ENCODE assay signal across 9 cellular contexts in the genomic region with DNA sequence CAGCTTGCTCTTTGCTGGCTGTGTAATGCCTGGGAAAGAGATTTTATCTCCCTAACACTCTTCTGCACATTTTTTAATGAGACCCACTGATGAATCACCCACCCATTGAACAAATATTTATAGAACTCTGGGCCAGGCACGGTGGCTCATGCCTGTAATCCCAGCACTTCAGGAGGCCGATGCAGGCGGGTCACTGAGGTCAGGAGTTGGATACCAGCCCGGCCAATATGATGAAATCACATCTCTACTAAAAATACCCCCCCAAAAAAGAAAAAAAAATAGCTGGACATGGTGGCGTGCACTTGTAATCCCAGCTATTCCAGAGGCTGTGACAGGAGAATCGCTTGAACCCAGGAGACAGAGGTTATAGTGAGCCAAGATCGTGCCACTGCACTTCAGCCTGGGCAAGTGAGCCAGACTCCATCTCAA.
DNase-seq lines count a peak whose midpoint lies in the region; ATAC-seq and TF ChIP-seq lines count a peak whose summit lies in the region.
"Had no signal": no experiment of that assay in that cellular context is flagged by ENCODE, and none has a peak within 500 bp of the region (broad histone marks: within the 10 kb centered on the region; RNA-seq: fewer than 3 reads in every experiment).

No MANE protein-coding gene starts in this region.

- no peak overlapping the region for H3K27ac Mint-ChIP-seq in activated naive CD8-positive, alpha-beta T cell treated with anti-CD3 and anti-CD28 coated beads, Interleukin-2, amount 50 U/mL, for 24 hours
- H3K27ac Mint-ChIP-seq: activated naive CD8-positive, alpha-beta T cell treated with anti-CD3 and anti-CD28 coated beads for 36 hours had no signal

- H3K9me3 ChIP-seq in adrenal gland (replicated peaks in 1 of 3) (no peaks in the 10 kb centered on the region), A673 (ENCODE audit: low read depth, low read length, poor library complexity, severe bottlenecking) (no peaks in the 10 kb centered on the region), BE2C (no peaks in the 10 kb centered on the region)

- DNase-seq in EH (ENCODE audit: low read depth) (peak; percentile 99), adrenal gland (peak; percentile 68 to 90 (median 88)), cardiac septum (ENCODE audit: low spot score) (peak; percentile 87), renal cortical epithelial cell (ENCODE audit: low read depth) (peak; percentile 87), A673 (ENCODE audit: low spot score) (no peak), BE2C (no peak), globus pallidus (ENCODE audit: low spot score) (no peak)
- no peak for DNase-seq in activated naive CD8-positive, alpha-beta T cell treated with anti-CD3 and anti-CD28 coated beads, Interleukin-2, amount 50 U/mL, for 24 hours
- DNase-seq: activated naive CD8-positive, alpha-beta T cell treated with anti-CD3 and anti-CD28 coated beads for 36 hours had no signal

- peaks cover 28% of the 10 kb centered on the region for H3K4me1 Mint-ChIP-seq in activated naive CD8-positive, alpha-beta T cell treated with anti-CD3 and anti-CD28 coated beads, Interleukin-2, amount 50 U/mL, for 24 hours

- no peak for TF ChIP-seq POLR2A in adrenal gland (IDR thresholded peaks at IDR 0.05)

- H3K9me3 Mint-ChIP-seq in activated naive CD8-positive, alpha-beta T cell treated with anti-CD3 and anti-CD28 coated beads, Interleukin-2, amount 50 U/mL, for 24 hours = no peaks in the 10 kb centered on the region
- H3K9me3 Mint-ChIP-seq: activated naive CD8-positive, alpha-beta T cell treated with anti-CD3 and anti-CD28 coated beads for 36 hours had no signal

- intact Hi-C loops in adrenal gland (cut with DNase I) = no loop called here
- intact Hi-C loops in cardiac septum (cut with DNase I) = loop anchor here (10.0 kb wide), 1 partner anchor 322 kb away; no protein-coding TSS in a partner anchor
- intact Hi-C loops in A673 (cut with micrococcal nuclease; ENCODE audit: unreplicated experiment) = no loop called here

- H3K4me1 ChIP-seq in adrenal gland (replicated peaks in 1 of 2) = peaks cover 20 to 35% of the 10 kb centered on the region in 2 donors
- peaks cover 25% of the 10 kb centered on the region for H3K4me1 ChIP-seq in A673 (ENCODE audit: insufficient read depth, low read length, poor library complexity, severe bottlenecking)
- no peaks in the 10 kb centered on the region for H3K4me1 ChIP-seq in BE2C

- H3K36me3 ChIP-seq in adrenal gland (replicated peaks in 1 of 2) (no peaks in the 10 kb centered on the region), A673 (ENCODE audit: insufficient read depth, low read length, poor library complexity, severe bottlenecking) (no peaks in the 10 kb centered on the region), BE2C (no peaks in the 10 kb centered on the region)

- no peak overlapping the region for H3K4me3 ChIP-seq in adrenal gland
- H3K4me3 ChIP-seq in A673 (ENCODE audit: low read depth, low read length, poor library complexity, severe bottlenecking) = no peak overlapping the region
- no peak overlapping the region for H3K4me3 ChIP-seq in BE2C (ENCODE audit: low read depth, low read length)

- no TSS peak for BruUV-seq in A673 (replicated peaks; lab: Mats Ljungman, UMichigan)

- CTCF ChIA-PET in A673 (lab: Charles Lee) = no interaction called here

- TF ChIP-seq CTCF in adrenal gland (IDR thresholded peaks at IDR 0.05) (no peak), A673 (conservative IDR thresholded peaks at IDR 0.05; ENCODE audit: low read depth, low read length) (no peak), BE2C (IDR thresholded peaks at IDR 0.05; ENCODE audit: low read depth, low read length) (no peak)

- no peaks in the 10 kb centered on the region for H3K36me3 Mint-ChIP-seq in activated naive CD8-positive, alpha-beta T cell treated with anti-CD3 and anti-CD28 coated beads, Interleukin-2, amount 50 U/mL, for 24 hours (ENCODE audit: low read depth)
- H3K36me3 Mint-ChIP-seq: activated naive CD8-positive, alpha-beta T cell treated with anti-CD3 and anti-CD28 coated beads for 36 hours had no signal

- H3K4me3 Mint-ChIP-seq in activated naive CD8-positive, alpha-beta T cell treated with anti-CD3 and anti-CD28 coated beads, Interleukin-2, amount 50 U/mL, for 24 hours = no peak overlapping the region
- H3K4me3 Mint-ChIP-seq: activated naive CD8-positive, alpha-beta T cell treated with anti-CD3 and anti-CD28 coated beads for 36 hours had no signal

- peaks cover 35% of the 10 kb centered on the region for H3K27me3 Mint-ChIP-seq in activated naive CD8-positive, alpha-beta T cell treated with anti-CD3 and anti-CD28 coated beads, Interleukin-2, amount 50 U/mL, for 24 hours

- H3K27ac ChIP-seq in adrenal gland (peak overlapping the region in 1 of 5 donors; percentile 34), A673 (ENCODE audit: low read depth, low read length, poor library complexity, severe bottlenecking) (no peak overlapping the region)

- H3K27me3 ChIP-seq in adrenal gland = no peaks in the 10 kb centered on the region
- H3K27me3 ChIP-seq in A673 (replicated peaks; ENCODE audit: insufficient read depth, low read depth, low read length, poor library complexity) = no peaks in the 10 kb centered on the region
- H3K27me3 ChIP-seq in BE2C = no peaks in the 10 kb centered on the region

- ATAC-seq in activated naive CD8-positive, alpha-beta T cell treated with anti-CD3 and anti-CD28 coated beads, Interleukin-2, amount 50 U/mL, for 24 hours = no peak

- 20 to 23% (median 22%) methylated on average over 7 of the region's 7 CpGs for WGBS in adrenal gland, 4 donors

- POLR2A ChIA-PET in A673 (lab: Charles Lee; ENCODE audit: low non-redundant PET) = no interaction called here

Comparison
In these comparisons a context has a peak if more than half of its experiments do, and no peak if none do; other contexts are left out.
1. DNase-seq: peak in EH (single experiment), adrenal gland (7 of 7), cardiac septum (single experiment) and renal cortical epithelial cell (single experiment); none in A673 (single experiment), BE2C (single experiment), activated naive CD8-positive, alpha-beta T cell treated with anti-CD3 and anti-CD28 coated beads, Interleukin-2, amount 50 U/mL, for 24 hours (single experiment) and globus pallidus (single experiment).